Comparison of ENCODE assay signal across 7 cellular contexts in genomic region chr17:81112461-81112860, GRCh38. TPM values are rescaled to one million over a fixed set of nuclear protein-coding genes. Genes with fewer than 3 reads are reported as not detected.
"Had no signal": no experiment of that assay in that cellular context is flagged by ENCODE, and none has a peak within 500 bp of the region (broad histone marks: within the 10 kb centered on the region; RNA-seq: fewer than 3 reads in every experiment).

No MANE protein-coding gene starts in this region.

- H3K4me3 ChIP-seq: GM23338, K562 had no signal

- ATAC-seq: GM23338, K562 had no signal

- DNase-seq: H9, HCEC 1CT, IMR-90 had no signal

RNA-seq across cellular contexts. Expression of gene PVALEF, which starts 52.8 kb away (rescaled TPM):
- total RNA-seq: GM23338, H1, H9, HT-29, IMR-90, K562 had no signal
- polyA plus RNA-seq: GM23338, IMR-90, K562 had no signal
